In the genomic region with DNA sequence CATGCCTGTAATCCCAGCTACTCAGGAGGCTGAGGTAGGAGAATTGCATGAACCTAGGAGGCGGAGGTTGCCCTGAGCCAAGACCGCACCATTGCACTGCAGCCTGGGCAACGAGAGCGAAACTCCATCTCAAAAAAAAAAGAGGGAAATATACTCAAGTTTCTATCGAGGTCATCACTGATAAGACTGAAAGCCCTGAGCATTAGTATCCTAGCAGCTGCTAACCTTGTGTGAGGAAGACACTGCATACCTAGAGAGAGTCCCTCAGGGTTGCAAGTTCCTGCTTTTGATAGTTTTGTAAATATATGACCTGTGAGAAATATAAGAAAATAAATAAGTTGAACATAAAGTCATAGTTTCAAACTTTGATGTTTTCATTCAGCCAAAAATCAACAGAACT, we compare ENCODE assay signal across 1 cellular context.
TF ChIP-seq lines count a peak whose summit lies in the region.

No MANE protein-coding gene starts in this region.

TF ChIP-seq in H1, 55 proteins besides CTCF, POLR2A, EP300 and RAD21:
- TF ChIP-seq CBX5 (IDR thresholded peaks at IDR 0.05; ENCODE audit: low read depth, low read length): no peak
- no peak for TF ChIP-seq SIX5 (IDR thresholded peaks at IDR 0.05; ENCODE audit: low read depth, low read length)
- TF ChIP-seq SIRT6 (IDR thresholded peaks at IDR 0.05; ENCODE audit: low read length): no peak
- TF ChIP-seq CHD1 (IDR thresholded peaks at IDR 0.05; ENCODE audit: low read depth, low read length): no peak
- TF ChIP-seq RXRA (IDR thresholded peaks at IDR 0.05; ENCODE audit: insufficient read depth, low read depth, low read length): no peak
TF ChIP-seq in H1: peak in this region for 0.
